In genomic region chr3:29140706-29141105, GRCh38 we compare ENCODE assay signal across 12 cellular contexts.
DNase-seq lines count a peak whose midpoint lies in the region; ATAC-seq, FAIRE-seq and TF ChIP-seq lines count a peak whose summit lies in the region.
"Had no signal": no experiment of that assay in that cellular context is flagged by ENCODE, and none has a peak within 500 bp of the region (broad histone marks: within the 10 kb centered on the region; RNA-seq: fewer than 3 reads in every experiment).

No MANE protein-coding gene starts in this region.

- H2BK120ac ChIP-seq in mesendoderm (ENCODE audit: low read depth, low read length), result peak overlapping the region; percentile 78

- H2AFZ ChIP-seq in fibroblast of lung (ENCODE audit: low read length), result peak overlapping the region; percentile 49

- no peaks in the 10 kb centered on the region for H4K20me1 ChIP-seq in fibroblast of lung (ENCODE audit: control insufficient read depth, extremely low read depth, insufficient read depth, low read length)

- H3K18ac ChIP-seq in mesendoderm (ENCODE audit: low read length), result peak overlapping the region; percentile 76

- no CpG with 5 or more reads among the region's 1 CpG for WGBS in mesendoderm (ENCODE audit: extremely low coverage, insufficient coverage, low lambda C conversion rate)

- no peak overlapping the region for H3K56ac ChIP-seq in mesendoderm (ENCODE audit: low read length)

- H3K4me3 Mint-ChIP-seq in activated naive CD8-positive, alpha-beta T cell treated with anti-CD3 and anti-CD28 coated beads, Interleukin-2, amount 10 ng/mL, durations not matched to agents 7 days and 5 days, result no peak overlapping the region
- no peak overlapping the region for H3K4me3 Mint-ChIP-seq in activated naive CD8-positive, alpha-beta T cell treated with anti-CD3 and anti-CD28 coated beads for 36 hours

- no peak for FAIRE-seq in kidney (lab: Jason Lieb, UNC)
- FAIRE-seq: A204.1 had no signal

- H3K27me3 ChIP-seq in fibroblast of lung (ENCODE audit: control insufficient read depth, insufficient read depth, low read length) (no peaks in the 10 kb centered on the region), mesendoderm (ENCODE audit: insufficient read depth, low read length, poor library complexity) (no peaks in the 10 kb centered on the region), uterus (no peaks in the 10 kb centered on the region)

- no peak overlapping the region for H2AK5ac ChIP-seq in mesendoderm (ENCODE audit: low read length)

- TF ChIP-seq CTCF in fibroblast of lung (conservative IDR thresholded peaks at IDR 0.05 in 1 of 2, IDR thresholded peaks at IDR 0.05 in 1 of 2; ENCODE audit: low read depth in 1 of 2, low read length in 2 of 2), result no peak
- TF ChIP-seq CTCF in uterus (IDR thresholded peaks at IDR 0.05), result no peak
- TF ChIP-seq CTCF in kidney (IDR thresholded peaks at IDR 0.05; ENCODE audit: borderline replicate concordance, extremely low read depth, insufficient read depth), result no peak

- H3K79me2 ChIP-seq in fibroblast of lung (ENCODE audit: control insufficient read depth, insufficient read depth, low read length) (no peaks in the 10 kb centered on the region), mesendoderm (ENCODE audit: control insufficient read depth, insufficient read depth, low read length) (no peaks in the 10 kb centered on the region)

- peaks cover 4% of the 10 kb centered on the region for H3K27me3 Mint-ChIP-seq in activated naive CD8-positive, alpha-beta T cell treated with anti-CD3 and anti-CD28 coated beads, Interleukin-2, amount 10 ng/mL, durations not matched to agents 7 days and 5 days
- H3K27me3 Mint-ChIP-seq in activated naive CD8-positive, alpha-beta T cell treated with anti-CD3 and anti-CD28 coated beads for 36 hours, result no peaks in the 10 kb centered on the region

- peak overlapping the region; percentile 36 for H3K4ac ChIP-seq in mesendoderm (ENCODE audit: low read depth, low read length)

- H3K9me3 Mint-ChIP-seq in activated naive CD8-positive, alpha-beta T cell treated with anti-CD3 and anti-CD28 coated beads, Interleukin-2, amount 10 ng/mL, durations not matched to agents 7 days and 5 days, result no peaks in the 10 kb centered on the region
- H3K9me3 Mint-ChIP-seq in activated naive CD8-positive, alpha-beta T cell treated with anti-CD3 and anti-CD28 coated beads for 36 hours, result no peaks in the 10 kb centered on the region

- no peak overlapping the region for H3K23ac ChIP-seq in mesendoderm (ENCODE audit: low read length)

- H4K5ac ChIP-seq in mesendoderm (ENCODE audit: low read length), result no peak overlapping the region

- no peak overlapping the region for H2BK15ac ChIP-seq in mesendoderm (replicated peaks; ENCODE audit: low read depth)

- no peak overlapping the region for H3K27ac Mint-ChIP-seq in activated naive CD8-positive, alpha-beta T cell treated with anti-CD3 and anti-CD28 coated beads, Interleukin-2, amount 10 ng/mL, durations not matched to agents 7 days and 5 days
- no peak overlapping the region for H3K27ac Mint-ChIP-seq in activated naive CD8-positive, alpha-beta T cell treated with anti-CD3 and anti-CD28 coated beads for 36 hours

- H3K9ac ChIP-seq in fibroblast of lung (ENCODE audit: insufficient read depth, low read length) (no peak overlapping the region), mesendoderm (ENCODE audit: low read length) (no peak overlapping the region), kidney (ENCODE audit: low read length in 2 of 2) (no peak overlapping the region)

- H3K36me3 ChIP-seq in fibroblast of lung (ENCODE audit: control insufficient read depth, insufficient read depth, low read length) (no peaks in the 10 kb centered on the region), mesendoderm (ENCODE audit: control insufficient read depth, insufficient read depth, low read length) (no peaks in the 10 kb centered on the region), uterus (no peaks in the 10 kb centered on the region), kidney (ENCODE audit: control insufficient read depth in 1 of 2, insufficient read depth in 2 of 2, low read length in 2 of 2) (no peaks in the 10 kb centered on the region)

- no peaks in the 10 kb centered on the region for H3K36me3 Mint-ChIP-seq in activated naive CD8-positive, alpha-beta T cell treated with anti-CD3 and anti-CD28 coated beads, Interleukin-2, amount 10 ng/mL, durations not matched to agents 7 days and 5 days
- no peaks in the 10 kb centered on the region for H3K36me3 Mint-ChIP-seq in activated naive CD8-positive, alpha-beta T cell treated with anti-CD3 and anti-CD28 coated beads for 36 hours

- H3K4me1 Mint-ChIP-seq in activated naive CD8-positive, alpha-beta T cell treated with anti-CD3 and anti-CD28 coated beads, Interleukin-2, amount 10 ng/mL, durations not matched to agents 7 days and 5 days, result peaks cover 8% of the 10 kb centered on the region
- peaks cover 4% of the 10 kb centered on the region for H3K4me1 Mint-ChIP-seq in activated naive CD8-positive, alpha-beta T cell treated with anti-CD3 and anti-CD28 coated beads for 36 hours

- H4K8ac ChIP-seq in mesendoderm (ENCODE audit: low read depth, low read length), result no peak overlapping the region

- ATAC-seq in activated naive CD8-positive, alpha-beta T cell treated with anti-CD3 and anti-CD28 coated beads, Interleukin-2, amount 10 ng/mL, durations not matched to agents 7 days and 5 days (ENCODE audit: low read depth), result peak; percentile 68
- ATAC-seq: mucosa of descending colon had no signal

- H3K4me1 ChIP-seq in fibroblast of lung (ENCODE audit: control insufficient read depth, extremely low read depth, insufficient read depth, low read length) (peaks cover 13% of the 10 kb centered on the region), mesendoderm (ENCODE audit: control insufficient read depth, low read depth, low read length) (peaks cover 7% of the 10 kb centered on the region), uterus (peaks cover 0 to 8% of the 10 kb centered on the region in 2 donors), kidney (ENCODE audit: control insufficient read depth in 1 of 2, insufficient read depth in 1 of 2, low read depth in 1 of 2, low read length in 2 of 2) (peaks cover 0 to 7% of the 10 kb centered on the region in 2 donors)

- no peaks in the 10 kb centered on the region for H3K79me1 ChIP-seq in mesendoderm (ENCODE audit: low read length)

- POLR2A ChIA-PET in activated naive CD8-positive, alpha-beta T cell treated with anti-CD3 and anti-CD28 coated beads, Interleukin-2, amount 10 ng/mL, durations not matched to agents 7 days and 5 days (lab: Charles Lee), result no interaction called here

- TF ChIP-seq POLR2A in uterus (IDR thresholded peaks at IDR 0.05), result no peak

- H3K4me2 ChIP-seq in fibroblast of lung (ENCODE audit: extremely low read depth, insufficient read depth, low read length), result peak overlapping the region; percentile 98
- no peak overlapping the region for H3K4me2 ChIP-seq in mesendoderm (ENCODE audit: low read length)

- H3K4me3 ChIP-seq in fibroblast of lung (replicated peaks in 1 of 4; ENCODE audit: control extremely low read depth in 1 of 4, insufficient read depth in 1 of 4, low read depth in 3 of 4, low read length in 4 of 4) (no peak overlapping the region), mesendoderm (ENCODE audit: low read length) (no peak overlapping the region), uterus (no peak overlapping the region), kidney (ENCODE audit: low read length in 2 of 2) (no peak overlapping the region)
- H3K4me3 ChIP-seq: mucosa of descending colon had no signal

- H2BK5ac ChIP-seq in mesendoderm (ENCODE audit: low read length), result no peak overlapping the region

- no peak for DNase-seq in activated naive CD8-positive, alpha-beta T cell treated with anti-CD3 and anti-CD28 coated beads, Interleukin-2, amount 10 ng/mL, durations not matched to agents 7 days and 5 days
- DNase-seq in activated naive CD8-positive, alpha-beta T cell treated with anti-CD3 and anti-CD28 coated beads for 36 hours, result no peak
- DNase-seq in fibroblast of lung (ENCODE audit: low read depth in 2 of 2) (peak; percentile 16 to 28), mesendoderm (no peak), uterus (no peak), kidney (no peak), OCI-M2 (lab: John Stamatoyannopoulos, UW; ENCODE audit: unreplicated experiment) (no peak)
- no peak for DNase-seq in activated T-cell treated with anti-CD3 and anti-CD28 coated beads, Interleukin-2, amount 50 U/mL, for 48 hours
- DNase-seq: activated CD4-positive, CD25-positive, alpha-beta regulatory T cell; effector CD4-positive, alpha-beta T cell; mucosa of descending colon had no signal

- no peaks in the 10 kb centered on the region for H3K9me3 ChIP-seq in fibroblast of lung (ENCODE audit: control insufficient read depth, insufficient read depth, low read depth, low read length)
- H3K9me3 ChIP-seq in uterus, result no peaks in the 10 kb centered on the region
- no peaks in the 10 kb centered on the region for H3K9me3 ChIP-seq in kidney (ENCODE audit: control insufficient read depth in 1 of 2, low read length in 2 of 2)
- H3K9me3 ChIP-seq: mucosa of descending colon had no signal

- H3K27ac ChIP-seq in fibroblast of lung (ENCODE audit: insufficient read depth, low read length), result peak overlapping the region; percentile 13
- H3K27ac ChIP-seq in mesendoderm (ENCODE audit: low read depth, low read length), result no peak overlapping the region
- H3K27ac ChIP-seq in uterus, result peak overlapping the region; percentile 39 to 61
- peak overlapping the region in 1 of 2 donors; percentile 3 for H3K27ac ChIP-seq in kidney (ENCODE audit: low read depth in 2 of 2, low read length in 2 of 2)

- intact Hi-C loops in uterus (cut with DNase I; ENCODE audit: low total_unique reads) (no loop called here), kidney (cut with DNase I) (no loop called here)

Comparison
In these comparisons a context has a peak if more than half of its experiments do, and no peak if none do; other contexts are left out.
1. DNase-seq: peak in fibroblast of lung (2 of 2); none in activated naive CD8-positive, alpha-beta T cell treated with anti-CD3 and anti-CD28 coated beads, Interleukin-2, amount 10 ng/mL, durations not matched to agents 7 days and 5 days (single experiment), activated naive CD8-positive, alpha-beta T cell treated with anti-CD3 and anti-CD28 coated beads for 36 hours (single experiment), mesendoderm (single experiment), uterus (0 of 2), kidney (single experiment), OCI-M2 (single experiment) and activated T-cell treated with anti-CD3 and anti-CD28 coated beads, Interleukin-2, amount 50 U/mL, for 48 hours (0 of 2).